In the genomic region with DNA sequence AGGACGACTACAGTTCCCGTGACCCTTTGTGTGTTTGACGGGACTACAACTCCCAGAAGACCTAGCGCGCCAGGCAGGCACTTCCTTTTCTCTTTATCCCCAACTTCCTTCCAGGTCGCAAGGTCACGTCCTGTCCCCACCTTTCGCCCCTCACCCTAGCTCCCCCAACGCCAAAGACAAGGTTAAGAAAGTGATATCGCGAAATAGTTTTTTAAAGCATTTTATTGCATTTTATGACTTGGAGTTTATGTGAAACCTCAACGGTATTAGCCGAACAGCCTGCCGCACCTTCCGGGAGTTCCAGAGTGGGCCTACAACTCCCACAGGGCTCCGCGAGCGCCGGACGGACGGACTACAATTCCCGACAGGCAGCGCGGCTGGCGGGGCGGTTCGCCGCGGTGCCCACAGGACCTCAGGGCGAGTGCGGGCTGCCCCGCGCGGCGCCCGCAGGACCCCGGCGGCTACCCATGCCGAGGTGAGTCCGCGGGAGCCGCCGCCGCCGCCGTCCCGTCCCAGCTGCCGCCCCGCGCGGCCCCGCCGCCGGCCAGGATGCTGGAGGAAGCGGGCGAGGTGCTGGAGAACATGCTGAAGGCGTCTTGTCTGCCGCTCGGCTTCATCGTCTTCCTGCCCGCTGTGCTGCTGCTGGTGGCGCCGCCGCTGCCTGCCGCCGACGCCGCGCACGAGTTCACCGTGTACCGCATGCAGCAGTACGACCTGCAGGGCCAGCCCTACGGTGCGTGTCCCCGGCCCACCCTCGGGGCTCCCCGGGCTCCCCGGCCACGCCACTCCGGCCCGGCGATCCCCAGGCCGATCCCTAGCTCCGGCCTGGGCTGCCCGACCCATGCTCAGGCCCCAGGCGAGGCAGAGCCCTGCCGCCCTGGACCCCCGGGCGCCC, we compare ENCODE assay signal across 1 cellular context.
TF ChIP-seq lines count a peak whose summit lies in the region.

A gene with protein sequence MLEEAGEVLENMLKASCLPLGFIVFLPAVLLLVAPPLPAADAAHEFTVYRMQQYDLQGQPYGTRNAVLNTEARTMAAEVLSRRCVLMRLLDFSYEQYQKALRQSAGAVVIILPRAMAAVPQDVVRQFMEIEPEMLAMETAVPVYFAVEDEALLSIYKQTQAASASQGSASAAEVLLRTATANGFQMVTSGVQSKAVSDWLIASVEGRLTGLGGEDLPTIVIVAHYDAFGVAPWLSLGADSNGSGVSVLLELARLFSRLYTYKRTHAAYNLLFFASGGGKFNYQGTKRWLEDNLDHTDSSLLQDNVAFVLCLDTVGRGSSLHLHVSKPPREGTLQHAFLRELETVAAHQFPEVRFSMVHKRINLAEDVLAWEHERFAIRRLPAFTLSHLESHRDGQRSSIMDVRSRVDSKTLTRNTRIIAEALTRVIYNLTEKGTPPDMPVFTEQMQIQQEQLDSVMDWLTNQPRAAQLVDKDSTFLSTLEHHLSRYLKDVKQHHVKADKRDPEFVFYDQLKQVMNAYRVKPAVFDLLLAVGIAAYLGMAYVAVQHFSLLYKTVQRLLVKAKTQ (plus strand): TSS at position 449 of the 895 bp plus-strand sequence. CDS start 101 bp downstream, at position 550.

TF ChIP-seq in GM12878, 131 proteins besides CTCF, POLR2A, EP300 and RAD21 (continued from another document and continues in another):
- no peak for TF ChIP-seq KAT2A (conservative IDR thresholded peaks at IDR 0.05; ENCODE audit: control insufficient read depth, low read depth, low read length)
- TF ChIP-seq SMARCA5 (IDR thresholded peaks at IDR 0.05), result peak; percentile 88; the same call in 1 of the 2 replicates
- no peak for TF ChIP-seq TCF7 (IDR thresholded peaks at IDR 0.05; ENCODE audit: borderline replicate concordance)
- TF ChIP-seq ZNF274 (IDR thresholded peaks at IDR 0.05; ENCODE audit: insufficient read depth, insufficient read length), result no peak
- TF ChIP-seq, protein P1, sequence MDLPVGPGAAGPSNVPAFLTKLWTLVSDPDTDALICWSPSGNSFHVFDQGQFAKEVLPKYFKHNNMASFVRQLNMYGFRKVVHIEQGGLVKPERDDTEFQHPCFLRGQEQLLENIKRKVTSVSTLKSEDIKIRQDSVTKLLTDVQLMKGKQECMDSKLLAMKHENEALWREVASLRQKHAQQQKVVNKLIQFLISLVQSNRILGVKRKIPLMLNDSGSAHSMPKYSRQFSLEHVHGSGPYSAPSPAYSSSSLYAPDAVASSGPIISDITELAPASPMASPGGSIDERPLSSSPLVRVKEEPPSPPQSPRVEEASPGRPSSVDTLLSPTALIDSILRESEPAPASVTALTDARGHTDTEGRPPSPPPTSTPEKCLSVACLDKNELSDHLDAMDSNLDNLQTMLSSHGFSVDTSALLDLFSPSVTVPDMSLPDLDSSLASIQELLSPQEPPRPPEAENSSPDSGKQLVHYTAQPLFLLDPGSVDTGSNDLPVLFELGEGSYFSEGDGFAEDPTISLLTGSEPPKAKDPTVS (IDR thresholded peaks at IDR 0.05; ENCODE audit: low read depth, low read length), result no peak
- peak; percentile 96 for TF ChIP-seq NR2C1 (IDR thresholded peaks at IDR 0.05)
- peak; percentile 39; the same call in 1 of the 2 replicates for TF ChIP-seq HDGF (IDR thresholded peaks at IDR 0.05)
- TF ChIP-seq NFYA (IDR thresholded peaks at IDR 0.05; ENCODE audit: borderline replicate concordance, low read depth, low read length), result no peak
- TF ChIP-seq ZBED1 (IDR thresholded peaks at IDR 0.05; ENCODE audit: borderline replicate concordance), result 0 out of 2 replicates have a peak, but pooled peaks have one; percentile 21
- TF ChIP-seq EED (IDR thresholded peaks at IDR 0.05; ENCODE audit: low read depth), result no peak
- TF ChIP-seq, protein P2, sequence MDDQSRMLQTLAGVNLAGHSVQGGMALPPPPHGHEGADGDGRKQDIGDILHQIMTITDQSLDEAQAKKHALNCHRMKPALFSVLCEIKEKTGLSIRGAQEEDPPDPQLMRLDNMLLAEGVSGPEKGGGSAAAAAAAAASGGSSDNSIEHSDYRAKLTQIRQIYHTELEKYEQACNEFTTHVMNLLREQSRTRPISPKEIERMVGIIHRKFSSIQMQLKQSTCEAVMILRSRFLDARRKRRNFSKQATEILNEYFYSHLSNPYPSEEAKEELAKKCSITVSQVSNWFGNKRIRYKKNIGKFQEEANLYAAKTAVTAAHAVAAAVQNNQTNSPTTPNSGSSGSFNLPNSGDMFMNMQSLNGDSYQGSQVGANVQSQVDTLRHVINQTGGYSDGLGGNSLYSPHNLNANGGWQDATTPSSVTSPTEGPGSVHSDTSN (IDR thresholded peaks at IDR 0.05; ENCODE audit: insufficient replicate concordance, low read depth, low read length), result peak; percentile 14
- TF ChIP-seq ATF7 (IDR thresholded peaks at IDR 0.05; ENCODE audit: low read depth), result peak; percentile 32; the same call in 1 of the 2 replicates
- TF ChIP-seq FOS (IDR thresholded peaks at IDR 0.05; ENCODE audit: borderline replicate concordance, extremely low read depth, insufficient read length), result no peak
- peak; percentile 84 for TF ChIP-seq GATAD2B (conservative IDR thresholded peaks at IDR 0.05; ENCODE audit: low read depth)
- no peak for TF ChIP-seq SREBF2 (IDR thresholded peaks at IDR 0.05; ENCODE audit: low read length)
- TF ChIP-seq ZNF592 (IDR thresholded peaks at IDR 0.05), result no peak
- TF ChIP-seq TCF3 (IDR thresholded peaks at IDR 0.05; ENCODE audit: borderline replicate concordance, insufficient read depth, low read depth, low read length), result no peak
- peak; percentile 100 for TF ChIP-seq IKZF1 (conservative IDR thresholded peaks at IDR 0.05)
- TF ChIP-seq PAX8 (IDR thresholded peaks at IDR 0.05), result no peak
- no peak for TF ChIP-seq FOXK2 (IDR thresholded peaks at IDR 0.05)
- TF ChIP-seq NRF1 (conservative IDR thresholded peaks at IDR 0.05; ENCODE audit: low read depth, low read length), result no peak
- no peak for TF ChIP-seq SMC3 (IDR thresholded peaks at IDR 0.05; ENCODE audit: borderline replicate concordance, low read length)
- TF ChIP-seq RUNX3 (IDR thresholded peaks at IDR 0.05; ENCODE audit: low read length), result 0 out of 2 replicates have a peak, but pooled peaks have one; percentile 64
- TF ChIP-seq CEBPB (IDR thresholded peaks at IDR 0.05; ENCODE audit: borderline replicate concordance in 1 of 2, low read depth in 2 of 2, low read length in 2 of 2), result no peak
- TF ChIP-seq MYB (IDR thresholded peaks at IDR 0.05; ENCODE audit: borderline replicate concordance, low read depth, low read length), result peak; percentile 98
- no peak for TF ChIP-seq WRNIP1 (IDR thresholded peaks at IDR 0.05; ENCODE audit: borderline replicate concordance, low read depth, low read length)
- TF ChIP-seq, protein P3, sequence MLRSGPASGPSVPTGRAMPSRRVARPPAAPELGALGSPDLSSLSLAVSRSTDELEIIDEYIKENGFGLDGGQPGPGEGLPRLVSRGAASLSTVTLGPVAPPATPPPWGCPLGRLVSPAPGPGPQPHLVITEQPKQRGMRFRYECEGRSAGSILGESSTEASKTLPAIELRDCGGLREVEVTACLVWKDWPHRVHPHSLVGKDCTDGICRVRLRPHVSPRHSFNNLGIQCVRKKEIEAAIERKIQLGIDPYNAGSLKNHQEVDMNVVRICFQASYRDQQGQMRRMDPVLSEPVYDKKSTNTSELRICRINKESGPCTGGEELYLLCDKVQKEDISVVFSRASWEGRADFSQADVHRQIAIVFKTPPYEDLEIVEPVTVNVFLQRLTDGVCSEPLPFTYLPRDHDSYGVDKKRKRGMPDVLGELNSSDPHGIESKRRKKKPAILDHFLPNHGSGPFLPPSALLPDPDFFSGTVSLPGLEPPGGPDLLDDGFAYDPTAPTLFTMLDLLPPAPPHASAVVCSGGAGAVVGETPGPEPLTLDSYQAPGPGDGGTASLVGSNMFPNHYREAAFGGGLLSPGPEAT (IDR thresholded peaks at IDR 0.05; ENCODE audit: low read depth), result 0 out of 2 replicates have a peak, but pooled peaks have one; percentile 45
- peak; percentile 98 for TF ChIP-seq ZBTB40 (IDR thresholded peaks at IDR 0.05; ENCODE audit: borderline replicate concordance)
- TF ChIP-seq, protein P4, sequence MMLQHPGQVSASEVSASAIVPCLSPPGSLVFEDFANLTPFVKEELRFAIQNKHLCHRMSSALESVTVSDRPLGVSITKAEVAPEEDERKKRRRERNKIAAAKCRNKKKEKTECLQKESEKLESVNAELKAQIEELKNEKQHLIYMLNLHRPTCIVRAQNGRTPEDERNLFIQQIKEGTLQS (IDR thresholded peaks at IDR 0.05; ENCODE audit: borderline replicate concordance, extremely low read depth, low read depth, low read length), result peak; percentile 28; the same call in 1 of the 2 replicates
- peak; percentile 90 for TF ChIP-seq MTA2 (IDR thresholded peaks at IDR 0.05; ENCODE audit: low read depth)
- TF ChIP-seq ATF2 (IDR thresholded peaks at IDR 0.05; ENCODE audit: low read length), result no peak
- TF ChIP-seq EGR1 (IDR thresholded peaks at IDR 0.05; ENCODE audit: borderline replicate concordance in 1 of 2, low read depth in 2 of 2, low read length in 2 of 2), result no peak
